ENCODE assay signal across 1 cellular context in genomic region chr5:95620030-95620869, GRCh38.
TF ChIP-seq lines count a peak whose summit lies in the region.

Gene GPR150, plus strand, starts transcription at chr5:95620087. Its CDS starts 189 bp downstream, at chr5:95620276.

TF ChIP-seq in GM12878, 131 proteins besides CTCF, POLR2A, EP300 and RAD21 (continued from another document and continues in another):
- peak; percentile 89 for TF ChIP-seq ZNF687 (IDR thresholded peaks at IDR 0.05)
- TF ChIP-seq MXI1 (IDR thresholded peaks at IDR 0.05; ENCODE audit: low read depth, low read length), result peak; percentile 73
- TF ChIP-seq IKZF2 (IDR thresholded peaks at IDR 0.05), result peak in 1 of 2 experiments; percentile 25; a peak in 1 of 4 replicates
- TF ChIP-seq EGR1 (IDR thresholded peaks at IDR 0.05; ENCODE audit: borderline replicate concordance in 1 of 2, low read depth in 2 of 2, low read length in 2 of 2), result peak in 1 of 2 experiments; percentile 49; a peak in 1 of 3 replicates
- TF ChIP-seq GATAD2B (conservative IDR thresholded peaks at IDR 0.05; ENCODE audit: low read depth), result peak; percentile 71
- TF ChIP-seq ASH2L (IDR thresholded peaks at IDR 0.05; ENCODE audit: borderline replicate concordance, low read depth), result no peak
- no peak for TF ChIP-seq JUND (IDR thresholded peaks at IDR 0.05; ENCODE audit: low read depth, low read length)
- no peak for TF ChIP-seq ZNF207 (IDR thresholded peaks at IDR 0.05; ENCODE audit: borderline replicate concordance)
- TF ChIP-seq RELA (IDR thresholded peaks at IDR 0.05; ENCODE audit: borderline replicate concordance, partially characterized antibody), result no peak
- TF ChIP-seq POU2F2 (IDR thresholded peaks at IDR 0.05; ENCODE audit: borderline replicate concordance, low read depth, low read length), result peak; percentile 13; the same call in 1 of the 3 replicates
- TF ChIP-seq ZNF217 (IDR thresholded peaks at IDR 0.05), result peak; percentile 37; the same call in 1 of the 2 replicates
- TF ChIP-seq MYB (IDR thresholded peaks at IDR 0.05; ENCODE audit: borderline replicate concordance, low read depth, low read length), result no peak
- TF ChIP-seq MTA3 (IDR thresholded peaks at IDR 0.05; ENCODE audit: borderline replicate concordance, low read length), result no peak
- no peak for TF ChIP-seq SMARCA5 (IDR thresholded peaks at IDR 0.05)
- no peak for TF ChIP-seq PKNOX1 (IDR thresholded peaks at IDR 0.05)
- TF ChIP-seq DPF2 (IDR thresholded peaks at IDR 0.05), result peak; percentile 66; the same call in 1 of the 2 replicates
- peak; percentile 89 for TF ChIP-seq MAX (IDR thresholded peaks at IDR 0.05; ENCODE audit: low read depth, low read length)
- TF ChIP-seq CHD4 (IDR thresholded peaks at IDR 0.05), result no peak
- TF ChIP-seq MTA2 (IDR thresholded peaks at IDR 0.05; ENCODE audit: low read depth), result no peak
- TF ChIP-seq STAT1 (conservative IDR thresholded peaks at IDR 0.05), result no peak
- TF ChIP-seq TCF12 (IDR thresholded peaks at IDR 0.05; ENCODE audit: low read depth, low read length), result peak; percentile 98
- TF ChIP-seq ETV6 (conservative IDR thresholded peaks at IDR 0.05 in 1 of 2, IDR thresholded peaks at IDR 0.05 in 1 of 2; ENCODE audit: borderline replicate concordance in 1 of 2, low read depth in 1 of 2), result no peak
- TF ChIP-seq RELB (IDR thresholded peaks at IDR 0.05; ENCODE audit: low read depth), result no peak
- TF ChIP-seq ZNF24 (IDR thresholded peaks at IDR 0.05), result peak; percentile 27; the same call in 1 of the 2 replicates
- peak; percentile 48 for TF ChIP-seq MEF2B (IDR thresholded peaks at IDR 0.05; ENCODE audit: partially characterized antibody, poor library complexity, severe bottlenecking)
- peak; percentile 2 for TF ChIP-seq USF1 (IDR thresholded peaks at IDR 0.05; ENCODE audit: borderline replicate concordance, extremely low read length, insufficient read depth, low read depth, low read length)
- TF ChIP-seq KLF5 (IDR thresholded peaks at IDR 0.05; ENCODE audit: partially characterized antibody), result peak; percentile 6
- peak; percentile 35 for TF ChIP-seq CREM (IDR thresholded peaks at IDR 0.05; ENCODE audit: low read depth)
- TF ChIP-seq SREBF1 (IDR thresholded peaks at IDR 0.05; ENCODE audit: low read length), result no peak
- TF ChIP-seq ZNF274 (IDR thresholded peaks at IDR 0.05; ENCODE audit: insufficient read depth, insufficient read length), result no peak
- no peak for TF ChIP-seq POLR2AphosphoS2 (IDR thresholded peaks at IDR 0.05; ENCODE audit: low read depth, low read length)
- no peak for TF ChIP-seq CHD2 (IDR thresholded peaks at IDR 0.05; ENCODE audit: borderline replicate concordance, low read depth, low read length)
- TF ChIP-seq HDAC2 (IDR thresholded peaks at IDR 0.05), result no peak
- no peak for TF ChIP-seq BRCA1 (IDR thresholded peaks at IDR 0.05; ENCODE audit: low read depth, low read length)
- peak; percentile 36 for TF ChIP-seq PBX3 (IDR thresholded peaks at IDR 0.05; ENCODE audit: insufficient replicate concordance, low read depth, low read length)
- 0 out of 4 replicates have a peak, but pooled peaks of 1 of the 2 experiments have one; percentile 6 for TF ChIP-seq SRF (IDR thresholded peaks at IDR 0.05; ENCODE audit: low read depth in 2 of 2, low read length in 2 of 2)
- 0 out of 2 replicates have a peak, but pooled peaks have one; percentile 26 for TF ChIP-seq NR2C1 (IDR thresholded peaks at IDR 0.05)
- TF ChIP-seq BCLAF1 (IDR thresholded peaks at IDR 0.05), result no peak
- TF ChIP-seq SPI1 (IDR thresholded peaks at IDR 0.05; ENCODE audit: borderline replicate concordance, insufficient read depth, low read depth, low read length), result no peak
- no peak for TF ChIP-seq BCL11A (IDR thresholded peaks at IDR 0.05; ENCODE audit: low read depth, low read length)
- 0 out of 2 replicates have a peak, but pooled peaks have one; percentile 22 for TF ChIP-seq ZNF592 (IDR thresholded peaks at IDR 0.05)
- peak; percentile 77 to 95; a peak in 3 of 4 replicates for TF ChIP-seq BHLHE40 (IDR thresholded peaks at IDR 0.05; ENCODE audit: borderline replicate concordance in 1 of 2, low read depth in 2 of 2, low read length in 1 of 2)
- no peak for TF ChIP-seq RBBP5 (conservative IDR thresholded peaks at IDR 0.05)
- peak; percentile 92 for TF ChIP-seq IKZF1 (conservative IDR thresholded peaks at IDR 0.05)
- TF ChIP-seq MYC (IDR thresholded peaks at IDR 0.05; ENCODE audit: insufficient read depth, insufficient read length, insufficient replicate concordance, low read length, severe bottlenecking), result peak; percentile 38
- TF ChIP-seq FOXK2 (IDR thresholded peaks at IDR 0.05), result no peak
